In the genomic region with DNA sequence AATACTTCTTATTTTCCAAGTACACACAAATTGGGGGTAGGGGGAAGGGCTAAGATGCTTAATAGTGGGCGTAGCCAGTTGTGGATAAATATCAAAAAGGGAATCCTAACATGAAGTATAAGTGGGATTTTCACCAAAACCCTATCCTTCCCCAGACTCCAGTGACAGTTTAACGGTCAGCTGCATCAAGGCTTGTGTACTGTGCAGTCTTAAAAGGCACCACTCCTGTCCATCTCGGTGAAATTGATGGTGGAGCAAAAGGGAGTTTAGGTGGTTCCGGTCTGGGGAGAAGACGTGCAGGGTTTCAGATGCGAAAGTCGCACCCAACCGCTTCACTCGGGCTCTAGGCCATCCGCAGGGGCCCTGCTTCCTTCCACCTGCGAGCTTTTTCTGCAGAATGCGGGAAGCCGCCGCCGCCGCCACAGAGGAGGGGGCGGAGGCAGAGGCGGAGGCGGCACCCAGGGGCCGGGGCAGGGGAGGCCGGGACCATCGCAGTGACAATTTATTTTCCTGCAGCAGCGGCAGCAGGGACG, we compare ENCODE assay signal across 8 cellular contexts. TPM values are rescaled to one million over a fixed set of nuclear protein-coding genes. Genes with fewer than 3 reads are reported as not detected.
DNase-seq lines count a peak whose midpoint lies in the region; ATAC-seq and TF ChIP-seq lines count a peak whose summit lies in the region.

A gene (plus strand): TSS at position 492 of the 533 bp plus-strand sequence. CDS start 21,464 bp downstream, outside the sequence.

- in situ Hi-C loops in Panc1 (cut with HindIII; ENCODE audit: low pct_unique_long_range_greater_than_20kb, low sequenced_read_pairs), result no loop called here

- no peaks in the 10 kb centered on the region for H3K27me3 ChIP-seq in Panc1 (ENCODE audit: control insufficient read depth, insufficient read depth, low read length)

- DNase-seq in AG09309 (ENCODE audit: low read depth) (no peak), Panc1 (ENCODE audit: low read depth, low spot score) (peak; percentile 25), cardiac septum (ENCODE audit: low spot score) (peak; percentile 84), putamen (ENCODE audit: low spot score) (peak; percentile 37), islet precursor cell (no peak)
- peak; percentile 44 to 71 (median 63) for DNase-seq in activated naive CD4-positive, alpha-beta T cell (lab: John Stamatoyannopoulos, UW)

- H3K4me3 ChIP-seq in AG09309 (ENCODE audit: control insufficient read depth, low read depth, low read length), result peak within 1 kb of the TSS; percentile 96
- peak within 1 kb of the TSS; percentile 67 to 72 for H3K4me3 ChIP-seq in Panc1 (ENCODE audit: low read depth in 2 of 2, low read length in 2 of 2)

- H3K4me1 ChIP-seq in Panc1 (ENCODE audit: control insufficient read depth, insufficient read depth, low read length), result peaks cover 39% of the 10 kb centered on the region

- H3K9me3 ChIP-seq in Panc1 (ENCODE audit: control insufficient read depth, insufficient read depth, low read depth, low read length), result peaks cover 4% of the 10 kb centered on the region; the same call in 1 of the 2 replicates

- intact Hi-C loops in Panc1 (cut with micrococcal nuclease; ENCODE audit: unreplicated experiment) (no loop called here), cardiac septum (cut with DNase I) (loop anchor here (2.0 kb wide), 1 partner anchor 47 kb away; no protein-coding TSS in a partner anchor)

- ATAC-seq in GM19035 (IDR thresholded peaks at IDR 0.05; ENCODE audit: unreplicated experiment) (peak; percentile 62), HG03342 (IDR thresholded peaks at IDR 0.05; ENCODE audit: unreplicated experiment) (peak; percentile 45), Panc1 (peak; percentile 79)

- CTCF ChIA-PET in Panc1 (lab: Charles Lee), result interaction anchor here (0.7 kb wide), 2 partner anchors 21 to 53 kb away, joined by 3 read pairs; no protein-coding TSS in a partner anchor

- no TSS peak for BruUV-seq in Panc1 (replicated peaks; lab: Mats Ljungman, UMichigan)

- no peaks in the 10 kb centered on the region for H3K36me3 ChIP-seq in Panc1 (ENCODE audit: control insufficient read depth, insufficient read depth, low read length)

- peak within 1 kb of the TSS; percentile 100 for H3K27ac ChIP-seq in Panc1 (ENCODE audit: low read length)

- POLR2A ChIA-PET in Panc1 (lab: Charles Lee), result interaction anchor here (0.5 to 0.8 kb wide), 2 partner anchors 12 to 370 kb away, joined by 3 to 5 read pairs; no protein-coding TSS in a partner anchor

- TF ChIP-seq CTCF in AG09309 (IDR thresholded peaks at IDR 0.05; ENCODE audit: control insufficient read depth, insufficient read depth, low read depth, low read length, missing control alignments) (no peak), Panc1 (IDR thresholded peaks at IDR 0.05) (no peak)

RNA-seq across cellular contexts. Expression of the gene that starts here (rescaled TPM):
- 25.2 TPM for total RNA-seq in Panc1 (2021; ENCODE audit: unreplicated experiment)
- 18.3 TPM for polyA plus RNA-seq in Panc1 (2012; ENCODE audit: insufficient read length)
- 2.9 TPM for total RNA-seq in cardiac septum

Comparison
In these comparisons a context has a peak if more than half of its experiments do, and no peak if none do; other contexts are left out.
1. DNase-seq: peak in Panc1 (single experiment), activated naive CD4-positive, alpha-beta T cell (4 of 4), cardiac septum (single experiment) and putamen (single experiment); none in AG09309 (single experiment) and islet precursor cell (single experiment).
2. Peak in every context shown above with its lines, with median percentiles within 50 percentile points of each other: ATAC-seq.